ENCODE assay signal across 1 cellular context in genomic region chr16:48291754-48292153, GRCh38.
TF ChIP-seq lines count a peak whose summit lies in the region.

No MANE protein-coding gene starts in this region.

TF ChIP-seq in GM23338, 12 proteins besides CTCF, POLR2A, EP300 and RAD21 (continued from another document):
- TF ChIP-seq, protein P1, sequence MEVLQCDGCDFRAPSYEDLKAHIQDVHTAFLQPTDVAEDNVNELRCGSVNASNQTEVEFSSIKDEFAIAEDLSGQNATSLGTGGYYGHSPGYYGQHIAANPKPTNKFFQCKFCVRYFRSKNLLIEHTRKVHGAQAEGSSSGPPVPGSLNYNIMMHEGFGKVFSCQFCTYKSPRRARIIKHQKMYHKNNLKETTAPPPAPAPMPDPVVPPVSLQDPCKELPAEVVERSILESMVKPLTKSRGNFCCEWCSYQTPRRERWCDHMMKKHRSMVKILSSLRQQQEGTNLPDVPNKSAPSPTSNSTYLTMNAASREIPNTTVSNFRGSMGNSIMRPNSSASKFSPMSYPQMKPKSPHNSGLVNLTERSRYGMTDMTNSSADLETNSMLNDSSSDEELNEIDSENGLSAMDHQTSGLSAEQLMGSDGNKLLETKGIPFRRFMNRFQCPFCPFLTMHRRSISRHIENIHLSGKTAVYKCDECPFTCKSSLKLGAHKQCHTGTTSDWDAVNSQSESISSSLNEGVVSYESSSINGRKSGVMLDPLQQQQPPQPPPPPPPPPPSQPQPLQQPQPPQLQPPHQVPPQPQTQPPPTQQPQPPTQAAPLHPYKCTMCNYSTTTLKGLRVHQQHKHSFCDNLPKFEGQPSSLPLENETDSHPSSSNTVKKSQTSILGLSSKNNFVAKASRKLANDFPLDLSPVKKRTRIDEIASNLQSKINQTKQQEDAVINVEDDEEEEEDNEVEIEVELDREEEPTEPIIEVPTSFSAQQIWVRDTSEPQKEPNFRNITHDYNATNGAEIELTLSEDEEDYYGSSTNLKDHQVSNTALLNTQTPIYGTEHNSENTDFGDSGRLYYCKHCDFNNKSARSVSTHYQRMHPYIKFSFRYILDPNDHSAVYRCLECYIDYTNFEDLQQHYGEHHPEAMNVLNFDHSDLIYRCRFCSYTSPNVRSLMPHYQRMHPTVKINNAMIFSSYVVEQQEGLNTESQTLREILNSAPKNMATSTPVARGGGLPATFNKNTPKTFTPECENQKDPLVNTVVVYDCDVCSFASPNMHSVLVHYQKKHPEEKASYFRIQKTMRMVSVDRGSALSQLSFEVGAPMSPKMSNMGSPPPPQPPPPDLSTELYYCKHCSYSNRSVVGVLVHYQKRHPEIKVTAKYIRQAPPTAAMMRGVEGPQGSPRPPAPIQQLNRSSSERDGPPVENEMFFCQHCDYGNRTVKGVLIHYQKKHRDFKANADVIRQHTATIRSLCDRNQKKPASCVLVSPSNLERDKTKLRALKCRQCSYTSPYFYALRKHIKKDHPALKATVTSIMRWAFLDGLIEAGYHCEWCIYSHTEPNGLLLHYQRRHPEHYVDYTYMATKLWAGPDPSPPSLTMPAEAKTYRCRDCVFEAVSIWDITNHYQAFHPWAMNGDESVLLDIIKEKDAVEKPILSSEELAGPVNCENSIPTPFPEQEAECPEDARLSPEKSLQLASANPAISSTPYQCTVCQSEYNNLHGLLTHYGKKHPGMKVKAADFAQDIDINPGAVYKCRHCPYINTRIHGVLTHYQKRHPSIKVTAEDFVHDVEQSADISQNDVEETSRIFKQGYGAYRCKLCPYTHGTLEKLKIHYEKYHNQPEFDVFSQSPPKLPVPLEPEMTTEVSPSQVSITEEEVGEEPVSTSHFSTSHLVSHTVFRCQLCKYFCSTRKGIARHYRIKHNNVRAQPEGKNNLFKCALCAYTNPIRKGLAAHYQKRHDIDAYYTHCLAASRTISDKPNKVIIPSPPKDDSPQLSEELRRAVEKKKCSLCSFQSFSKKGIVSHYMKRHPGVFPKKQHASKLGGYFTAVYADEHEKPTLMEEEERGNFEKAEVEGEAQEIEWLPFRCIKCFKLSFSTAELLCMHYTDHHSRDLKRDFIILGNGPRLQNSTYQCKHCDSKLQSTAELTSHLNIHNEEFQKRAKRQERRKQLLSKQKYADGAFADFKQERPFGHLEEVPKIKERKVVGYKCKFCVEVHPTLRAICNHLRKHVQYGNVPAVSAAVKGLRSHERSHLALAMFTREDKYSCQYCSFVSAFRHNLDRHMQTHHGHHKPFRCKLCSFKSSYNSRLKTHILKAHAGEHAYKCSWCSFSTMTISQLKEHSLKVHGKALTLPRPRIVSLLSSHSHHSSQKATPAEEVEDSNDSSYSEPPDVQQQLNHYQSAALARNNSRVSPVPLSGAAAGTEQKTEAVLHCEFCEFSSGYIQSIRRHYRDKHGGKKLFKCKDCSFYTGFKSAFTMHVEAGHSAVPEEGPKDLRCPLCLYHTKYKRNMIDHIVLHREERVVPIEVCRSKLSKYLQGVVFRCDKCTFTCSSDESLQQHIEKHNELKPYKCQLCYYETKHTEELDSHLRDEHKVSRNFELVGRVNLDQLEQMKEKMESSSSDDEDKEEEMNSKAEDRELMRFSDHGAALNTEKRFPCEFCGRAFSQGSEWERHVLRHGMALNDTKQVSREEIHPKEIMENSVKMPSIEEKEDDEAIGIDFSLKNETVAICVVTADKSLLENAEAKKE (CRISPR knock-in tag; IDR thresholded peaks at IDR 0.05), result no peak
- TF ChIP-seq, protein P2, sequence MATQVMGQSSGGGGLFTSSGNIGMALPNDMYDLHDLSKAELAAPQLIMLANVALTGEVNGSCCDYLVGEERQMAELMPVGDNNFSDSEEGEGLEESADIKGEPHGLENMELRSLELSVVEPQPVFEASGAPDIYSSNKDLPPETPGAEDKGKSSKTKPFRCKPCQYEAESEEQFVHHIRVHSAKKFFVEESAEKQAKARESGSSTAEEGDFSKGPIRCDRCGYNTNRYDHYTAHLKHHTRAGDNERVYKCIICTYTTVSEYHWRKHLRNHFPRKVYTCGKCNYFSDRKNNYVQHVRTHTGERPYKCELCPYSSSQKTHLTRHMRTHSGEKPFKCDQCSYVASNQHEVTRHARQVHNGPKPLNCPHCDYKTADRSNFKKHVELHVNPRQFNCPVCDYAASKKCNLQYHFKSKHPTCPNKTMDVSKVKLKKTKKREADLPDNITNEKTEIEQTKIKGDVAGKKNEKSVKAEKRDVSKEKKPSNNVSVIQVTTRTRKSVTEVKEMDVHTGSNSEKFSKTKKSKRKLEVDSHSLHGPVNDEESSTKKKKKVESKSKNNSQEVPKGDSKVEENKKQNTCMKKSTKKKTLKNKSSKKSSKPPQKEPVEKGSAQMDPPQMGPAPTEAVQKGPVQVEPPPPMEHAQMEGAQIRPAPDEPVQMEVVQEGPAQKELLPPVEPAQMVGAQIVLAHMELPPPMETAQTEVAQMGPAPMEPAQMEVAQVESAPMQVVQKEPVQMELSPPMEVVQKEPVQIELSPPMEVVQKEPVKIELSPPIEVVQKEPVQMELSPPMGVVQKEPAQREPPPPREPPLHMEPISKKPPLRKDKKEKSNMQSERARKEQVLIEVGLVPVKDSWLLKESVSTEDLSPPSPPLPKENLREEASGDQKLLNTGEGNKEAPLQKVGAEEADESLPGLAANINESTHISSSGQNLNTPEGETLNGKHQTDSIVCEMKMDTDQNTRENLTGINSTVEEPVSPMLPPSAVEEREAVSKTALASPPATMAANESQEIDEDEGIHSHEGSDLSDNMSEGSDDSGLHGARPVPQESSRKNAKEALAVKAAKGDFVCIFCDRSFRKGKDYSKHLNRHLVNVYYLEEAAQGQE (IDR thresholded peaks at IDR 0.05; ENCODE audit: unreplicated experiment), result no peak
- TF ChIP-seq EZH2 (IDR thresholded peaks at IDR 0.05; ENCODE audit: low read depth, unreplicated experiment) (no peak), ETS1 (IDR thresholded peaks at IDR 0.05) (no peak), STAT1 (IDR thresholded peaks at IDR 0.05; ENCODE audit: unreplicated experiment) (no peak), POLR2AphosphoS5 (IDR thresholded peaks at IDR 0.05; ENCODE audit: low read depth) (no peak)
